In the genomic region with DNA sequence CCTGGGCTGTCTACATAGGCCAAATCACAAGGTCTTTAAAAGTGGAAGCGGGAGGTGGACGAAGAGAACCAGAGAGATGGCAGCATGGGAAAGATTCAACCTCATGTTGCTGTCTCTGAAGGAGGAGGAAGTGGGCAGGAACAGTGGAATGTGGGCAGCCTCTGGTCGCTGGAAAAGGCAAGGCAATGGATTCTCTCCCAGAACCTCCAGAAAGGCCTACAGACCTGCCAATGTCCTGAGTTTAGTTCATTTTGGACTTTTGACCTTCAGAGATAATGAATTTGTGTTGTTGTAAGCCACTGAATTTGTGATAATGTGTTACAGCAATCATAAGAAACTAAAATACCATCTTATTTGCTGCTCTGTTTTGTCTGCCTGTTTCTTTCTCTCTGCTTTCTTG, we compare ENCODE assay signal across 20 cellular contexts.
DNase-seq lines count a peak whose midpoint lies in the region; ATAC-seq, FAIRE-seq and TF ChIP-seq lines count a peak whose summit lies in the region.
"Had no signal": no experiment of that assay in that cellular context is flagged by ENCODE, and none has a peak within 500 bp of the region (broad histone marks: within the 10 kb centered on the region; RNA-seq: fewer than 3 reads in every experiment).

No MANE protein-coding gene starts in this region.

- ATAC-seq in left ventricle myocardium superior (no peak), GM21619 (IDR thresholded peaks at IDR 0.05; ENCODE audit: unreplicated experiment) (no peak)
- ATAC-seq: CD8-positive, alpha-beta T cell; Panc1 had no signal

- peak; percentile 17 for DNase-seq in EH (ENCODE audit: low read depth)
- DNase-seq in M059J (ENCODE audit: low read depth), result peak; percentile 6
- no peak for DNase-seq in endothelial cell of umbilical vein (ENCODE audit: low read depth, low spot score)
- DNase-seq in osteoblast (ENCODE audit: insufficient read length, low spot score, missing footprints), result peak; percentile 44
- no peak for DNase-seq in NCI-H82 (lab: John Stamatoyannopoulos, UW)
- DNase-seq in left ventricle myocardium superior, result no peak
- DNase-seq: CD8-positive, alpha-beta T cell; DMS53; H7; NCI-H1417 treated with DMSO at 0.1 percent for 48 hours; NCI-H187 treated with DMSO at 0.1 percent for 48 hours; NCI-H345; NCI-H524 treated with DMSO at 0.1 percent for 48 hours; SW 1271 had no signal

- H4K20me1 ChIP-seq in endothelial cell of umbilical vein (replicated peaks; ENCODE audit: control insufficient read depth, extremely low read depth, insufficient read depth, low read length) (no peaks in the 10 kb centered on the region), osteoblast (ENCODE audit: insufficient read depth, low read length) (no peaks in the 10 kb centered on the region)
- H4K20me1 ChIP-seq: BLaER1 treated with 17β-estradiol and CSF1 and Interleukin-3, amounts not matched to agents 10 nM and 100 nM had no signal

- H3K79me2 ChIP-seq in endothelial cell of umbilical vein (ENCODE audit: control insufficient read depth, insufficient read depth, low read length) (no peaks in the 10 kb centered on the region), osteoblast (ENCODE audit: insufficient read depth, low read length) (no peaks in the 10 kb centered on the region)

- H3K36me3 ChIP-seq in endothelial cell of umbilical vein (ENCODE audit: control insufficient read depth in 2 of 2, extremely low read depth in 1 of 2, insufficient read depth in 2 of 2, low read length in 2 of 2) (no peaks in the 10 kb centered on the region), osteoblast (ENCODE audit: insufficient read depth, low read length) (no peaks in the 10 kb centered on the region)
- H3K36me3 ChIP-seq: BLaER1 treated with 17β-estradiol and CSF1 and Interleukin-3, amounts not matched to agents 10 nM and 100 nM; SJSA1 had no signal

- dilution Hi-C loops in endothelial cell of umbilical vein (cut with MboI; ENCODE audit: extremely low pct_ligation_motif_present, low sequenced_read_pairs), result no loop called here

- H3K4me2 ChIP-seq in endothelial cell of umbilical vein (ENCODE audit: insufficient read depth, low read length) (no peak overlapping the region), osteoblast (ENCODE audit: insufficient read depth, low read length) (no peak overlapping the region)

- no peak overlapping the region for H3K27ac ChIP-seq in endothelial cell of umbilical vein (ENCODE audit: insufficient read depth, low read depth, low read length)
- no peak overlapping the region for H3K27ac ChIP-seq in osteoblast (ENCODE audit: low read depth, low read length)
- H3K27ac ChIP-seq: BLaER1 treated with 17β-estradiol and CSF1 and Interleukin-3, amounts not matched to agents 10 nM and 100 nM; HL-60; SJSA1 had no signal

- intact Hi-C loops in endothelial cell of umbilical vein (cut with micrococcal nuclease), result no loop called here
- intact Hi-C loops in left ventricle myocardium superior (cut with micrococcal nuclease), result no loop called here

- no peak for FAIRE-seq in endothelial cell of umbilical vein (lab: Jason Lieb, UNC)
- FAIRE-seq: HTR-8/SVneo had no signal

- TF ChIP-seq CTCF in endothelial cell of umbilical vein (IDR thresholded peaks at IDR 0.05; ENCODE audit: extremely low read depth in 1 of 2, insufficient read depth in 1 of 2, low read depth in 1 of 2, low read length in 2 of 2) (no peak), osteoblast (IDR thresholded peaks at IDR 0.05; ENCODE audit: extremely low read depth, low read depth, low read length) (no peak)

- no peak for TF ChIP-seq POLR2A in endothelial cell of umbilical vein (IDR thresholded peaks at IDR 0.05; ENCODE audit: low read depth, low read length)

- no peak overlapping the region for H3K9ac ChIP-seq in endothelial cell of umbilical vein (replicated peaks; ENCODE audit: extremely low read depth, insufficient read depth, low read length)
- H3K9ac ChIP-seq: BLaER1 treated with 17β-estradiol and CSF1 and Interleukin-3, amounts not matched to agents 10 nM and 100 nM had no signal

- BruUV-seq in endothelial cell of umbilical vein (replicated peaks; lab: Mats Ljungman, UMichigan), result no TSS peak

- H2AFZ ChIP-seq in endothelial cell of umbilical vein (ENCODE audit: low read depth, low read length), result peak overlapping the region; percentile 70
- H2AFZ ChIP-seq in osteoblast (ENCODE audit: low read length), result peak overlapping the region; percentile 91

- CTCF ChIA-PET in endothelial cell of umbilical vein (lab: Charles Lee), result no interaction called here

- H3K4me1 ChIP-seq in endothelial cell of umbilical vein (ENCODE audit: control insufficient read depth, extremely low read depth, insufficient read depth, low read length), result no peaks in the 10 kb centered on the region
- peaks cover 2% of the 10 kb centered on the region for H3K4me1 ChIP-seq in osteoblast (ENCODE audit: insufficient read depth, low read length)
- H3K4me1 ChIP-seq: BLaER1 treated with 17β-estradiol and CSF1 and Interleukin-3, amounts not matched to agents 10 nM and 100 nM; SJSA1 had no signal

- H3K9me3 ChIP-seq in endothelial cell of umbilical vein (replicated peaks; ENCODE audit: control insufficient read depth, insufficient read depth, low read length) (no peaks in the 10 kb centered on the region), osteoblast (ENCODE audit: low read depth, low read length) (no peaks in the 10 kb centered on the region)
- H3K9me3 ChIP-seq: SJSA1 had no signal

- H3K4me3 ChIP-seq in endothelial cell of umbilical vein (replicated peaks in 1 of 3; ENCODE audit: insufficient read depth in 1 of 3, low read depth in 1 of 3, low read length in 3 of 3) (no peak overlapping the region), osteoblast (ENCODE audit: insufficient read depth, low read length) (no peak overlapping the region)
- H3K4me3 ChIP-seq: BLaER1 treated with 17β-estradiol and CSF1 and Interleukin-3, amounts not matched to agents 10 nM and 100 nM; SJSA1 had no signal

- no peaks in the 10 kb centered on the region for H3K27me3 ChIP-seq in endothelial cell of umbilical vein (ENCODE audit: control insufficient read depth in 2 of 2, insufficient read depth in 2 of 2, low read length in 2 of 2)
- H3K27me3 ChIP-seq in osteoblast (ENCODE audit: insufficient read depth, low read length), result no peaks in the 10 kb centered on the region
- H3K27me3 ChIP-seq: BLaER1 treated with 17β-estradiol and CSF1 and Interleukin-3, amounts not matched to agents 10 nM and 100 nM; SJSA1 had no signal

- POLR2A ChIA-PET in endothelial cell of umbilical vein (lab: Charles Lee), result no interaction called here

- no peaks in the 10 kb centered on the region for H3K9me1 ChIP-seq in endothelial cell of umbilical vein (replicated peaks; ENCODE audit: control insufficient read depth, extremely low read depth, insufficient read depth, low read length)

TF ChIP-seq in endothelial cell of umbilical vein, 7 proteins besides CTCF, POLR2A, EP300 and RAD21:
- no peak for TF ChIP-seq POLR2AphosphoS5 (IDR thresholded peaks at IDR 0.05; ENCODE audit: insufficient read depth, low read depth, low read length)
- TF ChIP-seq, protein P1, sequence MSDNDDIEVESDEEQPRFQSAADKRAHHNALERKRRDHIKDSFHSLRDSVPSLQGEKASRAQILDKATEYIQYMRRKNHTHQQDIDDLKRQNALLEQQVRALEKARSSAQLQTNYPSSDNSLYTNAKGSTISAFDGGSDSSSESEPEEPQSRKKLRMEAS (IDR thresholded peaks at IDR 0.05; ENCODE audit: insufficient read depth, insufficient read length), result no peak

Comparison
In these comparisons a context has a peak if more than half of its experiments do, and no peak if none do; other contexts are left out.
1. DNase-seq: peak in EH (single experiment), M059J (single experiment) and osteoblast (single experiment); none in endothelial cell of umbilical vein (single experiment), NCI-H82 (single experiment) and left ventricle myocardium superior (single experiment).